ENCODE assay signal across 8 cellular contexts in the genomic region with DNA sequence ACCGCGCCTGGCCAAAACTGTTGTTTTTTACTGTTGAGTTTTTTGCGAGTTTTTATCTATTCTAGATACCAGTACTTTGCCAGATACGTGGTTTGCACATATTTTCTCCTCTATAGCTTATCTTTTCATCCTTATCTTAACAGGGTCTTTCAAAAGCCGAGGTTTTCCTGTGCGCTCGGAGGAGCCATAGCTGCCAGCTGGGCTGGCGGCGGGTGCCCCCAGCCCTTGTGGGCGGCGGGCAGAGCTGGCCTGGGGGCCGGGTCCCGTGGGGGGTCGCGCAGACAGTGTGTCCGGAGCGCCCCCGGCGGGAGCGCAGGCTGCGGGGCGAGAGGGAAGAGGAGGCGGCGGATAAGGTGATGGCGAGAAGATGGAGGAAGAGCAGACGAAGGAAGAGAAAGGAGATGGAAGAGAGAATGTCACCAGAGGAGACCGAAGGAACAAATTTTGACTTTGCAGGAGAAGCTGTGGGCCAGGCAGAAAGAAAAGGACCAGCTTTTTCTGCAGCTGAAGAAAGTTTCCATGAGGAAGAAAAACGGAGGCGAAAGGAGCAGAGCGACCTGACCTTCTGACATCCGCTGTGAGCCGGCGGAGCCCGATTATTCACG. TPM values are rescaled to one million over a fixed set of nuclear protein-coding genes. Genes with fewer than 3 reads are reported as not detected.
DNase-seq lines count a peak whose midpoint lies in the region; ATAC-seq, FAIRE-seq and TF ChIP-seq lines count a peak whose summit lies in the region.

No MANE protein-coding gene starts in this region.

- no peaks in the 10 kb centered on the region for H3K79me2 ChIP-seq in HepG2 (ENCODE audit: insufficient read depth, low read length)

- intact Hi-C loops in HepG2 (cut with micrococcal nuclease; ENCODE audit: unreplicated experiment): no loop called here

- H3K36me3 Mint-ChIP-seq in activated naive CD8-positive, alpha-beta T cell treated with anti-CD3 and anti-CD28 coated beads, Interleukin-2, amount 10 ng/mL, durations not matched to agents 7 days and 5 days: peaks cover 2% of the 10 kb centered on the region

- H3K27me3 Mint-ChIP-seq in activated naive CD8-positive, alpha-beta T cell treated with anti-CD3 and anti-CD28 coated beads, Interleukin-2, amount 10 ng/mL, durations not matched to agents 7 days and 5 days: no peaks in the 10 kb centered on the region

- H3K4me1 ChIP-seq in HepG2 (ENCODE audit: insufficient read depth, low read length) (peaks cover 7% of the 10 kb centered on the region; the same call in 1 of the 2 replicates), thoracic aorta (ENCODE audit: control insufficient read depth in 1 of 2, low read depth in 2 of 2) (peaks cover 4 to 14% of the 10 kb centered on the region in 2 donors)

- no peak overlapping the region for H2AFZ ChIP-seq in HepG2 (ENCODE audit: low read length)

- no peaks in the 10 kb centered on the region for H3K9me3 Mint-ChIP-seq in activated naive CD8-positive, alpha-beta T cell treated with anti-CD3 and anti-CD28 coated beads, Interleukin-2, amount 10 ng/mL, durations not matched to agents 7 days and 5 days

- H3K4me1 Mint-ChIP-seq in activated naive CD8-positive, alpha-beta T cell treated with anti-CD3 and anti-CD28 coated beads, Interleukin-2, amount 10 ng/mL, durations not matched to agents 7 days and 5 days: peaks cover 17% of the 10 kb centered on the region

- no peak for FAIRE-seq in HepG2 (lab: Jason Lieb, UNC)

- peak; percentile 21 for ATAC-seq in HG03066 (IDR thresholded peaks at IDR 0.05; ENCODE audit: low read depth, unreplicated experiment)
- peak; percentile 35 for ATAC-seq in activated naive CD8-positive, alpha-beta T cell treated with anti-CD3 and anti-CD28 coated beads, Interleukin-2, amount 10 ng/mL, durations not matched to agents 7 days and 5 days (ENCODE audit: low read depth)
- no peak for ATAC-seq in HepG2
- no peak for ATAC-seq in thoracic aorta (ENCODE audit: insufficient number of reproducible peaks, low FRiP score, low read depth)

- no TSS peak for BruUV-seq in HepG2 (replicated peaks; lab: Mats Ljungman, UMichigan)

- H3K4me3 Mint-ChIP-seq in activated naive CD8-positive, alpha-beta T cell treated with anti-CD3 and anti-CD28 coated beads, Interleukin-2, amount 10 ng/mL, durations not matched to agents 7 days and 5 days: peak overlapping the region; percentile 96

- no peak for TF ChIP-seq RAD21 in HepG2 (CRISPR knock-in tag; IDR thresholded peaks at IDR 0.05)

- DNase-seq in stimulated activated CD4-positive, alpha-beta T cell treated with anti-CD3 and anti-CD28 coated beads, Interleukin-15, amount 100 ng/mL, for 24 hours: peak; percentile 31
- DNase-seq in stimulated activated CD4-positive, alpha-beta T cell treated with anti-CD3 and anti-CD28 coated beads, Interleukin-1b, Interleukin-23, amount 100 ng/mL, for 48 hours: no peak
- DNase-seq in activated naive CD8-positive, alpha-beta T cell treated with anti-CD3 and anti-CD28 coated beads, Interleukin-2, amount 10 ng/mL, durations not matched to agents 7 days and 5 days: peak; percentile 57
- DNase-seq in HepG2 (ENCODE audit: low spot score): no peak
- no peak for DNase-seq in thoracic aorta (ENCODE audit: low spot score)
- no peak for DNase-seq in DMS 273 treated with DMSO at 0.1 percent for 48 hours (lab: John Stamatoyannopoulos, UW)
- no peak for DNase-seq in glomerular visceral epithelial cell (ENCODE audit: extremely low spot score)

- POLR2A ChIA-PET in activated naive CD8-positive, alpha-beta T cell treated with anti-CD3 and anti-CD28 coated beads, Interleukin-2, amount 10 ng/mL, durations not matched to agents 7 days and 5 days (lab: Charles Lee): interaction anchor here (0.9 to 6.8 kb wide), 7 partner anchors 11 to 835 kb away, joined by 3 to 117 read pairs (median 5); partner anchors contain the start of genes EIF4A2 and TRA2B
- POLR2A ChIA-PET in HepG2 (lab: Yijun Ruan, JAX): no interaction called here

- H3K4me2 ChIP-seq in HepG2 (ENCODE audit: low read depth, low read length): no peak overlapping the region

- H3K4me3 ChIP-seq in HepG2 (replicated peaks in 1 of 3; ENCODE audit: insufficient read depth in 1 of 3, low read depth in 2 of 3, low read length in 3 of 3): no peak overlapping the region
- H3K4me3 ChIP-seq in thoracic aorta: peak overlapping the region; percentile 74

- H3K27me3 ChIP-seq in HepG2 (ENCODE audit: control insufficient read depth in 1 of 2, insufficient read depth in 2 of 2, low read length in 2 of 2) (peaks cover 3 to 4% of the 10 kb centered on the region in 2 experiments; a peak in 2 of 5 replicates), thoracic aorta (replicated peaks; ENCODE audit: insufficient read depth) (no peaks in the 10 kb centered on the region)

- in situ Hi-C loops in HepG2 (cut with HindIII; ENCODE audit: extremely low pct_ligation_motif_present, low pct_unique_long_range_greater_than_20kb): no loop called here

- H3K9me3 ChIP-seq in HepG2 (ENCODE audit: low read length) (no peaks in the 10 kb centered on the region), thoracic aorta (no peaks in the 10 kb centered on the region)

- H3K36me3 ChIP-seq in HepG2 (replicated peaks in 1 of 2; ENCODE audit: control insufficient read depth in 1 of 2, insufficient read depth in 2 of 2, low read length in 2 of 2) (no peaks in the 10 kb centered on the region), thoracic aorta (no peaks in the 10 kb centered on the region)

- no peaks in the 10 kb centered on the region for H4K20me1 ChIP-seq in HepG2 (ENCODE audit: insufficient read depth, low read length)

- no peak overlapping the region for H3K27ac ChIP-seq in HepG2 (ENCODE audit: extremely low read length, insufficient read depth, low read length)
- H3K27ac ChIP-seq in thoracic aorta: peak overlapping the region; percentile 39 to 49

- TF ChIP-seq POLR2A in HepG2 (IDR thresholded peaks at IDR 0.05; ENCODE audit: insufficient read depth in 1 of 2, low read depth in 2 of 2, low read length in 2 of 2): no peak

- TF ChIP-seq CTCF in HepG2 (CRISPR knock-in tag; IDR thresholded peaks at IDR 0.05): no peak
- no peak for TF ChIP-seq CTCF in thoracic aorta (IDR thresholded peaks at IDR 0.05)

- CTCF ChIA-PET in HepG2 (lab: Yijun Ruan, JAX; ENCODE audit: low intra/inter-chr PET ratio, low total read pairs): no interaction called here

- TF ChIP-seq EP300 in HepG2 (IDR thresholded peaks at IDR 0.05; ENCODE audit: low read depth in 2 of 2, low read length in 2 of 2) (no peak), HepG2 (CRISPR knock-in tag; IDR thresholded peaks at IDR 0.05; ENCODE audit: borderline replicate concordance) (no peak)

- H3K9ac ChIP-seq in HepG2 (ENCODE audit: insufficient read depth, low read depth, low read length): no peak overlapping the region

- peak overlapping the region; percentile 97 for H3K27ac Mint-ChIP-seq in activated naive CD8-positive, alpha-beta T cell treated with anti-CD3 and anti-CD28 coated beads, Interleukin-2, amount 10 ng/mL, durations not matched to agents 7 days and 5 days

- WGBS in HepG2 (ENCODE audit: low lambda C conversion rate): 78% methylated on average over 35 of the region's 35 CpGs

RNA-seq across cellular contexts. Expression of gene EIF4A2, which starts 11.0 kb away (rescaled TPM):
- 100 to 1,000 TPM; 479 to 483 TPM for total RNA-seq in activated naive CD8-positive, alpha-beta T cell treated with anti-CD3 and anti-CD28 coated beads, Interleukin-2, amount 10 ng/mL, durations not matched to agents 7 days and 5 days
- total RNA-seq in HepG2 (2016; rRNA removed; fragmentation: Illumina TruSeq; extraction: Trizol) (446 and 480 TPM in 2 replicates), thoracic aorta (100 to 1,000 TPM; 297 to 360 TPM)
- total RNA-seq in HepG2 (2016; cell fraction: cytosol; rRNA removed; fragmentation: Illumina TruSeq; extraction: Trizol; ENCODE audit: low read depth): 146 and 165 TPM in 2 replicates
- total RNA-seq in HepG2 (2016; cell fraction: insoluble cytoplasmic fraction; rRNA removed; fragmentation: Illumina TruSeq; extraction: Trizol): 450 and 480 TPM in 2 replicates
- total RNA-seq in HepG2 (2016; cell fraction: membrane; rRNA removed; fragmentation: Illumina TruSeq; extraction: Trizol): 286 and 327 TPM in 2 replicates
- total RNA-seq in HepG2 (2016; cell fraction: nucleus; rRNA removed; fragmentation: Illumina TruSeq; extraction: Trizol): 656 and 709 TPM in 2 replicates
- 475 and 596 TPM in 2 replicates for polyA plus RNA-seq in HepG2 (2011; rRNA removed)
- 247 and 610 TPM in 2 replicates for polyA plus RNA-seq in HepG2 (2011; cell fraction: cytosol; rRNA removed)
- polyA plus RNA-seq in HepG2 (2011; cell fraction: nucleus; rRNA removed): 443 and 672 TPM in 2 replicates
- 536 and 611 TPM in 2 replicates for polyA plus RNA-seq in HepG2 (2012)
- polyA plus RNA-seq in HepG2 (2016; cell fraction: cytosol; fragmentation: Illumina TruSeq; extraction: Trizol; ENCODE audit: low read depth): 52.8 and 60.6 TPM in 2 replicates
- 340 and 366 TPM in 2 replicates for polyA plus RNA-seq in HepG2 (2016; cell fraction: insoluble cytoplasmic fraction; fragmentation: Illumina TruSeq; extraction: Trizol; ENCODE audit: low read depth)
- 139 and 154 TPM in 2 replicates for polyA plus RNA-seq in HepG2 (2016; cell fraction: membrane; fragmentation: Illumina TruSeq; extraction: Trizol; ENCODE audit: low read depth)
- polyA plus RNA-seq in HepG2 (2016; cell fraction: nucleus; fragmentation: Illumina TruSeq; extraction: Trizol; ENCODE audit: insufficient read depth, low read depth): 727 and 748 TPM in 2 replicates
- 191 and 270 TPM in 2 replicates for polyA minus RNA-seq in HepG2 (2011; rRNA and poly(A)+ RNA removed; ENCODE audit: low replicate concordance)
- polyA minus RNA-seq in HepG2 (2011; cell fraction: cytosol; rRNA and poly(A)+ RNA removed): 288 and 321 TPM in 2 replicates
- 1,137 and 1,381 TPM in 2 replicates for polyA minus RNA-seq in HepG2 (2011; cell fraction: nucleus; rRNA and poly(A)+ RNA removed)

RNA-seq across cellular contexts. Expression of gene RFC4, which starts 33.9 kb away (rescaled TPM):
- total RNA-seq in activated naive CD8-positive, alpha-beta T cell treated with anti-CD3 and anti-CD28 coated beads, Interleukin-2, amount 10 ng/mL, durations not matched to agents 7 days and 5 days: 10 to 100 TPM; 75.2 to 77.6 TPM
- total RNA-seq in HepG2 (2016; rRNA removed; fragmentation: Illumina TruSeq; extraction: Trizol) (103 and 109 TPM in 2 replicates), thoracic aorta (10 to 100 TPM in 1 of 2 donors, 1 to 10 TPM in 1; 4.7 to 20.4 TPM)
- 40.2 and 42.1 TPM in 2 replicates for total RNA-seq in HepG2 (2016; cell fraction: cytosol; rRNA removed; fragmentation: Illumina TruSeq; extraction: Trizol; ENCODE audit: low read depth)
- 106 and 115 TPM in 2 replicates for total RNA-seq in HepG2 (2016; cell fraction: insoluble cytoplasmic fraction; rRNA removed; fragmentation: Illumina TruSeq; extraction: Trizol)
- total RNA-seq in HepG2 (2016; cell fraction: membrane; rRNA removed; fragmentation: Illumina TruSeq; extraction: Trizol): 31.0 and 31.4 TPM in 2 replicates
- 68.8 and 77.7 TPM in 2 replicates for total RNA-seq in HepG2 (2016; cell fraction: nucleus; rRNA removed; fragmentation: Illumina TruSeq; extraction: Trizol)
- 15.1 and 18.5 TPM in 2 replicates for polyA plus RNA-seq in HepG2 (2011; rRNA removed)
- polyA plus RNA-seq in HepG2 (2011; cell fraction: cytosol; rRNA removed): 7.9 and 8.6 TPM in 2 replicates
- polyA plus RNA-seq in HepG2 (2011; cell fraction: nucleus; rRNA removed): 32.1 and 36.9 TPM in 2 replicates
- polyA plus RNA-seq in HepG2 (2012): 26.8 and 40.8 TPM in 2 replicates
- polyA plus RNA-seq in HepG2 (2016; cell fraction: cytosol; fragmentation: Illumina TruSeq; extraction: Trizol; ENCODE audit: low read depth): 9.3 and 10.4 TPM in 2 replicates
- polyA plus RNA-seq in HepG2 (2016; cell fraction: insoluble cytoplasmic fraction; fragmentation: Illumina TruSeq; extraction: Trizol; ENCODE audit: low read depth): 97.0 and 99.6 TPM in 2 replicates
- polyA plus RNA-seq in HepG2 (2016; cell fraction: membrane; fragmentation: Illumina TruSeq; extraction: Trizol; ENCODE audit: low read depth): 10.8 and 11.9 TPM in 2 replicates
- 133 and 142 TPM in 2 replicates for polyA plus RNA-seq in HepG2 (2016; cell fraction: nucleus; fragmentation: Illumina TruSeq; extraction: Trizol; ENCODE audit: insufficient read depth, low read depth)
- 2.1 and 21.7 TPM in 2 replicates for polyA minus RNA-seq in HepG2 (2011; rRNA and poly(A)+ RNA removed; ENCODE audit: low replicate concordance)
- polyA minus RNA-seq in HepG2 (2011; cell fraction: cytosol; rRNA and poly(A)+ RNA removed): 4.9 and 11.6 TPM in 2 replicates
- 11.7 and 14.3 TPM in 2 replicates for polyA minus RNA-seq in HepG2 (2011; cell fraction: nucleus; rRNA and poly(A)+ RNA removed)

RNA-seq across cellular contexts. Expression of gene KNG1, which starts 55.2 kb away (rescaled TPM):
- total RNA-seq in activated naive CD8-positive, alpha-beta T cell treated with anti-CD3 and anti-CD28 coated beads, Interleukin-2, amount 10 ng/mL, durations not matched to agents 7 days and 5 days: not detected
- total RNA-seq in HepG2 (2016; rRNA removed; fragmentation: Illumina TruSeq; extraction: Trizol): 3.5 and 7.0 TPM in 2 replicates
- 0.79 and 1.1 TPM in 2 replicates for total RNA-seq in HepG2 (2016; cell fraction: cytosol; rRNA removed; fragmentation: Illumina TruSeq; extraction: Trizol; ENCODE audit: low read depth)
- total RNA-seq in HepG2 (2016; cell fraction: insoluble cytoplasmic fraction; rRNA removed; fragmentation: Illumina TruSeq; extraction: Trizol): 3.2 and 6.2 TPM in 2 replicates
- 1.4 and 1.9 TPM in 2 replicates for total RNA-seq in HepG2 (2016; cell fraction: membrane; rRNA removed; fragmentation: Illumina TruSeq; extraction: Trizol)
- total RNA-seq in HepG2 (2016; cell fraction: nucleus; rRNA removed; fragmentation: Illumina TruSeq; extraction: Trizol): 5.9 and 6.8 TPM in 2 replicates
- polyA plus RNA-seq in HepG2 (2011; rRNA removed): 6.5 and 8.1 TPM in 2 replicates
- polyA plus RNA-seq in HepG2 (2011; cell fraction: cytosol; rRNA removed): 3.1 and 7.2 TPM in 2 replicates
- polyA plus RNA-seq in HepG2 (2011; cell fraction: nucleus; rRNA removed): 5.2 and 7.9 TPM in 2 replicates
- polyA plus RNA-seq in HepG2 (2012): 12.8 and 13.5 TPM in 2 replicates
- polyA plus RNA-seq in HepG2 (2016; cell fraction: cytosol; fragmentation: Illumina TruSeq; extraction: Trizol; ENCODE audit: low read depth): 1.0 and 1.3 TPM in 2 replicates
- polyA plus RNA-seq in HepG2 (2016; cell fraction: insoluble cytoplasmic fraction; fragmentation: Illumina TruSeq; extraction: Trizol; ENCODE audit: low read depth): 3.7 and 3.9 TPM in 2 replicates
- polyA plus RNA-seq in HepG2 (2016; cell fraction: membrane; fragmentation: Illumina TruSeq; extraction: Trizol; ENCODE audit: low read depth): 1.2 and 1.4 TPM in 2 replicates
- polyA plus RNA-seq in HepG2 (2016; cell fraction: nucleus; fragmentation: Illumina TruSeq; extraction: Trizol; ENCODE audit: insufficient read depth, low read depth): 7.8 and 10.3 TPM in 2 replicates
- polyA minus RNA-seq in HepG2 (2011; rRNA and poly(A)+ RNA removed; ENCODE audit: low replicate concordance): 3.1 TPM in 1 of 2 replicates, not detected in the other
- 1.8 and 3.5 TPM in 2 replicates for polyA minus RNA-seq in HepG2 (2011; cell fraction: cytosol; rRNA and poly(A)+ RNA removed)
- 2.6 and 4.5 TPM in 2 replicates for polyA minus RNA-seq in HepG2 (2011; cell fraction: nucleus; rRNA and poly(A)+ RNA removed)
- not detected for total RNA-seq in thoracic aorta

Comparison
In these comparisons a context has a peak if more than half of its experiments do, and no peak if none do; other contexts are left out.
1. DNase-seq: peak in stimulated activated CD4-positive, alpha-beta T cell treated with anti-CD3 and anti-CD28 coated beads, Interleukin-15, amount 100 ng/mL, for 24 hours (single experiment) and activated naive CD8-positive, alpha-beta T cell treated with anti-CD3 and anti-CD28 coated beads, Interleukin-2, amount 10 ng/mL, durations not matched to agents 7 days and 5 days (single experiment); none in stimulated activated CD4-positive, alpha-beta T cell treated with anti-CD3 and anti-CD28 coated beads, Interleukin-1b, Interleukin-23, amount 100 ng/mL, for 48 hours (single experiment), HepG2 (single experiment), thoracic aorta (single experiment), DMS 273 treated with DMSO at 0.1 percent for 48 hours (single experiment) and glomerular visceral epithelial cell (single experiment).
2. ATAC-seq: peak in HG03066 (single experiment) and activated naive CD8-positive, alpha-beta T cell treated with anti-CD3 and anti-CD28 coated beads, Interleukin-2, amount 10 ng/mL, durations not matched to agents 7 days and 5 days (single experiment); none in HepG2 (single experiment) and thoracic aorta (single experiment).